Comparison of ENCODE assay signal across 8 cellular contexts in genomic region chr5:72281764-72282499, GRCh38. TPM values are rescaled to one million over a fixed set of nuclear protein-coding genes. Genes with fewer than 3 reads are reported as not detected.
DNase-seq lines count a peak whose midpoint lies in the region; ATAC-seq and TF ChIP-seq lines count a peak whose summit lies in the region.

No MANE protein-coding gene starts in this region.

- H3K27ac ChIP-seq in GM23338 (ENCODE audit: low read depth): peak overlapping the region; percentile 34; the same call in 1 of the 2 replicates
- H3K27ac ChIP-seq in RWPE2 (ENCODE audit: poor library complexity, severe bottlenecking): peak overlapping the region; percentile 4
- peak overlapping the region; percentile 89 for H3K27ac ChIP-seq in smooth muscle cell (ENCODE audit: low read depth)

- peak overlapping the region; percentile 51 for H3K27ac Mint-ChIP-seq in GM23338

- 39% methylated on average over 3 of the region's 3 CpGs for WGBS in smooth muscle cell (ENCODE audit: low lambda C conversion rate)

- H3K9ac ChIP-seq in smooth muscle cell (ENCODE audit: low read depth): peak overlapping the region; percentile 43

- H3K36me3 Mint-ChIP-seq in GM23338 (ENCODE audit: low read depth): peaks cover 27% of the 10 kb centered on the region

- H3K4me1 ChIP-seq in GM23338 (ENCODE audit: insufficient read depth): no peaks in the 10 kb centered on the region
- peaks cover 17% of the 10 kb centered on the region for H3K4me1 ChIP-seq in RWPE2 (ENCODE audit: insufficient read depth, poor library complexity, severe bottlenecking)
- peaks cover 20% of the 10 kb centered on the region for H3K4me1 ChIP-seq in smooth muscle cell (ENCODE audit: low read depth)

- peaks cover under 1% of the 10 kb centered on the region; the same call in 1 of the 3 replicates for H3K9me3 Mint-ChIP-seq in GM23338

- ATAC-seq in GM23338 (no peak), RWPE2 (ENCODE audit: low read depth) (peak; percentile 66)

- no peaks in the 10 kb centered on the region for H3K9me3 ChIP-seq in RWPE2 (ENCODE audit: severe bottlenecking)
- H3K9me3 ChIP-seq in smooth muscle cell (replicated peaks; ENCODE audit: low read depth): no peaks in the 10 kb centered on the region

- H3F3A ChIP-seq in GM23338 (replicated peaks; ENCODE audit: low read depth) (no peaks in the 10 kb centered on the region), smooth muscle cell (ENCODE audit: low read depth) (peaks cover 39% of the 10 kb centered on the region)

- peaks cover 1% of the 10 kb centered on the region for H3K27me3 Mint-ChIP-seq in GM23338 (ENCODE audit: insufficient read depth, low read depth, poor library complexity)

- H3K4me3 Mint-ChIP-seq in GM23338: no peak overlapping the region

- 0 out of 2 replicates have a peak, but pooled peaks cover 4% of the 10 kb centered on the region for H4K20me1 ChIP-seq in GM23338 (replicated peaks; ENCODE audit: insufficient read depth)
- no peaks in the 10 kb centered on the region for H4K20me1 ChIP-seq in smooth muscle cell (ENCODE audit: low read depth)

- H2AFZ ChIP-seq in GM23338: no peak overlapping the region
- H2AFZ ChIP-seq in smooth muscle cell (ENCODE audit: low read depth): no peak overlapping the region

- H3K4me1 Mint-ChIP-seq in GM23338: no peaks in the 10 kb centered on the region

- DNase-seq in GM23338 (ENCODE audit: low spot score) (no peak), RWPE2 (ENCODE audit: low spot score) (no peak), fibroblast of peridontal ligament (ENCODE audit: extremely low read depth) (peak; percentile 98), smooth muscle cell (lab: John Stamatoyannopoulos, UW; ENCODE audit: unreplicated experiment) (no peak), activated T-cell treated with anti-CD3 and anti-CD28 coated beads for 4 hours (no peak), NCI-H187 treated with DMSO at 0.1 percent for 48 hours (lab: John Stamatoyannopoulos, UW) (no peak), Kasumi-1 (lab: John Stamatoyannopoulos, UW) (no peak)
- no peak for DNase-seq in activated CD4-positive, alpha-beta T cell treated with anti-CD3 and anti-CD28 coated beads, Interleukin-2, amount 50 U/mL, for 48 hours

- H3K4me2 ChIP-seq in GM23338: no peak overlapping the region
- H3K4me2 ChIP-seq in smooth muscle cell: peak overlapping the region; percentile 50

- H3K79me2 ChIP-seq in GM23338 (replicated peaks; ENCODE audit: insufficient read depth) (0 out of 2 replicates have a peak, but pooled peaks cover 23% of the 10 kb centered on the region), smooth muscle cell (ENCODE audit: low read depth) (no peaks in the 10 kb centered on the region)

- TF ChIP-seq CTCF in GM23338 (conservative IDR thresholded peaks at IDR 0.05; ENCODE audit: low read depth in 2 of 2) (no peak), RWPE2 (IDR thresholded peaks at IDR 0.05; ENCODE audit: poor library complexity, severe bottlenecking) (no peak), smooth muscle cell (IDR thresholded peaks at IDR 0.05; ENCODE audit: borderline replicate concordance, insufficient read depth, poor library complexity, severe bottlenecking) (no peak)

- H3K4me3 ChIP-seq in GM23338: no peak overlapping the region
- no peak overlapping the region for H3K4me3 ChIP-seq in RWPE2 (ENCODE audit: severe bottlenecking)
- H3K4me3 ChIP-seq in smooth muscle cell: no peak overlapping the region

- H3K9me2 ChIP-seq in GM23338 (ENCODE audit: insufficient read depth): no peaks in the 10 kb centered on the region

- H3K27me3 ChIP-seq in GM23338 (ENCODE audit: insufficient read depth) (no peaks in the 10 kb centered on the region), RWPE2 (ENCODE audit: insufficient read depth, poor library complexity, severe bottlenecking) (no peaks in the 10 kb centered on the region), smooth muscle cell (ENCODE audit: low read depth) (no peaks in the 10 kb centered on the region)

- H3K36me3 ChIP-seq in GM23338 (ENCODE audit: insufficient read depth) (peaks cover 10% of the 10 kb centered on the region; the same call in 1 of the 2 replicates), RWPE2 (ENCODE audit: low read depth) (peaks cover 50% of the 10 kb centered on the region), smooth muscle cell (ENCODE audit: low read depth) (no peaks in the 10 kb centered on the region)

TF ChIP-seq in GM23338, 12 proteins besides CTCF, POLR2A, EP300 and RAD21:
- no peak for TF ChIP-seq EZH2 (IDR thresholded peaks at IDR 0.05; ENCODE audit: low read depth, unreplicated experiment)
- TF ChIP-seq, protein P1, sequence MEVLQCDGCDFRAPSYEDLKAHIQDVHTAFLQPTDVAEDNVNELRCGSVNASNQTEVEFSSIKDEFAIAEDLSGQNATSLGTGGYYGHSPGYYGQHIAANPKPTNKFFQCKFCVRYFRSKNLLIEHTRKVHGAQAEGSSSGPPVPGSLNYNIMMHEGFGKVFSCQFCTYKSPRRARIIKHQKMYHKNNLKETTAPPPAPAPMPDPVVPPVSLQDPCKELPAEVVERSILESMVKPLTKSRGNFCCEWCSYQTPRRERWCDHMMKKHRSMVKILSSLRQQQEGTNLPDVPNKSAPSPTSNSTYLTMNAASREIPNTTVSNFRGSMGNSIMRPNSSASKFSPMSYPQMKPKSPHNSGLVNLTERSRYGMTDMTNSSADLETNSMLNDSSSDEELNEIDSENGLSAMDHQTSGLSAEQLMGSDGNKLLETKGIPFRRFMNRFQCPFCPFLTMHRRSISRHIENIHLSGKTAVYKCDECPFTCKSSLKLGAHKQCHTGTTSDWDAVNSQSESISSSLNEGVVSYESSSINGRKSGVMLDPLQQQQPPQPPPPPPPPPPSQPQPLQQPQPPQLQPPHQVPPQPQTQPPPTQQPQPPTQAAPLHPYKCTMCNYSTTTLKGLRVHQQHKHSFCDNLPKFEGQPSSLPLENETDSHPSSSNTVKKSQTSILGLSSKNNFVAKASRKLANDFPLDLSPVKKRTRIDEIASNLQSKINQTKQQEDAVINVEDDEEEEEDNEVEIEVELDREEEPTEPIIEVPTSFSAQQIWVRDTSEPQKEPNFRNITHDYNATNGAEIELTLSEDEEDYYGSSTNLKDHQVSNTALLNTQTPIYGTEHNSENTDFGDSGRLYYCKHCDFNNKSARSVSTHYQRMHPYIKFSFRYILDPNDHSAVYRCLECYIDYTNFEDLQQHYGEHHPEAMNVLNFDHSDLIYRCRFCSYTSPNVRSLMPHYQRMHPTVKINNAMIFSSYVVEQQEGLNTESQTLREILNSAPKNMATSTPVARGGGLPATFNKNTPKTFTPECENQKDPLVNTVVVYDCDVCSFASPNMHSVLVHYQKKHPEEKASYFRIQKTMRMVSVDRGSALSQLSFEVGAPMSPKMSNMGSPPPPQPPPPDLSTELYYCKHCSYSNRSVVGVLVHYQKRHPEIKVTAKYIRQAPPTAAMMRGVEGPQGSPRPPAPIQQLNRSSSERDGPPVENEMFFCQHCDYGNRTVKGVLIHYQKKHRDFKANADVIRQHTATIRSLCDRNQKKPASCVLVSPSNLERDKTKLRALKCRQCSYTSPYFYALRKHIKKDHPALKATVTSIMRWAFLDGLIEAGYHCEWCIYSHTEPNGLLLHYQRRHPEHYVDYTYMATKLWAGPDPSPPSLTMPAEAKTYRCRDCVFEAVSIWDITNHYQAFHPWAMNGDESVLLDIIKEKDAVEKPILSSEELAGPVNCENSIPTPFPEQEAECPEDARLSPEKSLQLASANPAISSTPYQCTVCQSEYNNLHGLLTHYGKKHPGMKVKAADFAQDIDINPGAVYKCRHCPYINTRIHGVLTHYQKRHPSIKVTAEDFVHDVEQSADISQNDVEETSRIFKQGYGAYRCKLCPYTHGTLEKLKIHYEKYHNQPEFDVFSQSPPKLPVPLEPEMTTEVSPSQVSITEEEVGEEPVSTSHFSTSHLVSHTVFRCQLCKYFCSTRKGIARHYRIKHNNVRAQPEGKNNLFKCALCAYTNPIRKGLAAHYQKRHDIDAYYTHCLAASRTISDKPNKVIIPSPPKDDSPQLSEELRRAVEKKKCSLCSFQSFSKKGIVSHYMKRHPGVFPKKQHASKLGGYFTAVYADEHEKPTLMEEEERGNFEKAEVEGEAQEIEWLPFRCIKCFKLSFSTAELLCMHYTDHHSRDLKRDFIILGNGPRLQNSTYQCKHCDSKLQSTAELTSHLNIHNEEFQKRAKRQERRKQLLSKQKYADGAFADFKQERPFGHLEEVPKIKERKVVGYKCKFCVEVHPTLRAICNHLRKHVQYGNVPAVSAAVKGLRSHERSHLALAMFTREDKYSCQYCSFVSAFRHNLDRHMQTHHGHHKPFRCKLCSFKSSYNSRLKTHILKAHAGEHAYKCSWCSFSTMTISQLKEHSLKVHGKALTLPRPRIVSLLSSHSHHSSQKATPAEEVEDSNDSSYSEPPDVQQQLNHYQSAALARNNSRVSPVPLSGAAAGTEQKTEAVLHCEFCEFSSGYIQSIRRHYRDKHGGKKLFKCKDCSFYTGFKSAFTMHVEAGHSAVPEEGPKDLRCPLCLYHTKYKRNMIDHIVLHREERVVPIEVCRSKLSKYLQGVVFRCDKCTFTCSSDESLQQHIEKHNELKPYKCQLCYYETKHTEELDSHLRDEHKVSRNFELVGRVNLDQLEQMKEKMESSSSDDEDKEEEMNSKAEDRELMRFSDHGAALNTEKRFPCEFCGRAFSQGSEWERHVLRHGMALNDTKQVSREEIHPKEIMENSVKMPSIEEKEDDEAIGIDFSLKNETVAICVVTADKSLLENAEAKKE (CRISPR knock-in tag; IDR thresholded peaks at IDR 0.05): no peak
- no peak for TF ChIP-seq CREB1 (CRISPR knock-in tag; IDR thresholded peaks at IDR 0.05; ENCODE audit: low read depth)
- TF ChIP-seq EZH2phosphoT487 (IDR thresholded peaks at IDR 0.05; ENCODE audit: unreplicated experiment): no peak

RNA-seq across cellular contexts. Expression of gene MRPS27, which starts 38.1 kb away (rescaled TPM):
- 128 and 141 TPM in 2 replicates for total RNA-seq in GM23338 (2014; rRNA removed; shearing (Covaris generic))
- polyA plus RNA-seq in GM23338 (2016; fragmentation: Nextera tagmentation; extraction: Ambion mirVana) (53.2 TPM in 2 replicates), smooth muscle cell (36.7 and 41.0 TPM in 2 replicates)
- total RNA-seq in smooth muscle cell: 38.3 and 47.8 TPM in 2 replicates

RNA-seq across cellular contexts. Expression of gene PTCD2, which starts 38.2 kb away (rescaled TPM):
- total RNA-seq in GM23338 (2014; rRNA removed; shearing (Covaris generic)): 11.3 and 14.5 TPM in 2 replicates
- polyA plus RNA-seq in GM23338 (2016; fragmentation: Nextera tagmentation; extraction: Ambion mirVana): 4.3 and 8.8 TPM in 2 replicates
- 8.5 and 10.0 TPM in 2 replicates for total RNA-seq in smooth muscle cell
- 4.7 and 6.3 TPM in 2 replicates for polyA plus RNA-seq in smooth muscle cell

Comparison
In these comparisons a context has a peak if more than half of its experiments do, and no peak if none do; other contexts are left out.
1. H3K27ac ChIP-seq: peak in every context shown above with its lines; median percentile 89 in smooth muscle cell; 34 in GM23338; 4 in RWPE2.